10 cellular contexts compared by ENCODE assay signal in genomic region chrX:65196758-65197371, GRCh38.
DNase-seq lines count a peak whose midpoint lies in the region; ATAC-seq, FAIRE-seq and TF ChIP-seq lines count a peak whose summit lies in the region.
"Had no signal": no experiment of that assay in that cellular context is flagged by ENCODE, and none has a peak within 500 bp of the region (broad histone marks: within the 10 kb centered on the region; RNA-seq: fewer than 3 reads in every experiment).

No MANE protein-coding gene starts in this region.

- CTCF ChIA-PET in HEK293T (lab: Yijun Ruan, JAX): interaction anchor here (0.8 kb wide), 1 partner anchor 8 kb away, joined by 3 read pairs; no protein-coding TSS in a partner anchor

- in situ Hi-C loops in Caki2 (cut with HindIII; ENCODE audit: low pct_unique_long_range_greater_than_20kb, low sequenced_read_pairs): no loop called here

- no peak for FAIRE-seq in bronchial epithelial cell (lab: Jason Lieb, UNC)

- no peaks in the 10 kb centered on the region for H3K36me3 ChIP-seq in bronchial epithelial cell (ENCODE audit: control insufficient read depth, insufficient read depth, low read length)

- POLR2A ChIA-PET in HEK293T (lab: Yijun Ruan, JAX): interaction anchor here (1.5 kb wide), 1 partner anchor 162 kb away, joined by 3 read pairs; the partner anchor contains the start of gene ZC3H12B

- ATAC-seq in HG02970 (IDR thresholded peaks at IDR 0.05; ENCODE audit: low FRiP score, unreplicated experiment) (no peak), HG03520 (IDR thresholded peaks at IDR 0.05; ENCODE audit: unreplicated experiment) (no peak), GM18867 (IDR thresholded peaks at IDR 0.05; ENCODE audit: unreplicated experiment) (no peak)

- H3K27me3 ChIP-seq in bronchial epithelial cell (ENCODE audit: control insufficient read depth, insufficient read depth, low read length): no peaks in the 10 kb centered on the region

- DNase-seq in Caki2 (ENCODE audit: low read depth): peak; percentile 2
- DNase-seq in HEK293T (ENCODE audit: extremely low spot score): peak; percentile 33
- DNase-seq in bronchial epithelial cell (ENCODE audit: low read depth): no peak
- peak; percentile 45 for DNase-seq in mucosa of gallbladder (ENCODE audit: low spot score)
- no peak for DNase-seq in ureter (ENCODE audit: low spot score)
- DNase-seq: effector memory CD4-positive, alpha-beta T cell; NCI-H2029 treated with DMSO at 0.1 percent for 48 hours had no signal

- H3K4me3 ChIP-seq in bronchial epithelial cell (ENCODE audit: low read depth, low read length): no peak overlapping the region

- peak; percentile 27 for TF ChIP-seq CTCF in bronchial epithelial cell (IDR thresholded peaks at IDR 0.05; ENCODE audit: insufficient read depth, low read length, severe bottlenecking)

TF ChIP-seq in HEK293T, 16 proteins besides CTCF, POLR2A, EP300 and RAD21:
- TF ChIP-seq SP1 (IDR thresholded peaks at IDR 0.05) (no peak), FOXM1 (IDR thresholded peaks at IDR 0.05; ENCODE audit: borderline replicate concordance) (no peak), HDGF (IDR thresholded peaks at IDR 0.05; ENCODE audit: borderline replicate concordance) (no peak), CTBP1 (IDR thresholded peaks at IDR 0.05; ENCODE audit: borderline replicate concordance) (no peak), ELF4 (IDR thresholded peaks at IDR 0.05) (no peak)
TF ChIP-seq in HEK293T: peak in this region for 0.

Comparison
In these comparisons a context has a peak if more than half of its experiments do, and no peak if none do; other contexts are left out.
1. DNase-seq: peak in Caki2 (single experiment), HEK293T (single experiment) and mucosa of gallbladder (single experiment); none in bronchial epithelial cell (single experiment) and ureter (single experiment).